In genomic region chr6:114342086-114342825, GRCh38 we compare ENCODE assay signal across 8 cellular contexts. TPM values are rescaled to one million over a fixed set of nuclear protein-coding genes. Genes with fewer than 3 reads are reported as not detected.
DNase-seq lines count a peak whose midpoint lies in the region; ATAC-seq lines count a peak whose summit lies in the region.

No MANE protein-coding gene starts in this region.

- no peaks in the 10 kb centered on the region for H3K9me3 ChIP-seq in iPS-18a (ENCODE audit: control insufficient read depth, low read depth, low read length)
- no peaks in the 10 kb centered on the region for H3K9me3 ChIP-seq in skeletal muscle tissue (ENCODE audit: control insufficient read depth in 3 of 3, low read length in 3 of 3)

- H3K36me3 ChIP-seq in iPS-18a (ENCODE audit: control insufficient read depth, low read depth, low read length) (no peaks in the 10 kb centered on the region), skeletal muscle tissue (ENCODE audit: control insufficient read depth in 3 of 3, insufficient read depth in 3 of 3, low read length in 3 of 3) (no peaks in the 10 kb centered on the region)

- no peak overlapping the region for H3K27ac Mint-ChIP-seq in activated T-helper 17 cell treated with anti-CD3 and anti-CD28 coated beads, Interleukin-2, amount 50 U/mL, for 72 hours

- peak; percentile 5 for DNase-seq in stimulated activated CD4-positive, alpha-beta T cell treated with anti-CD3 and anti-CD28 coated beads, Interleukin-15, amount 100 ng/mL, for 24 hours
- no peak for DNase-seq in stimulated activated CD4-positive, alpha-beta T cell treated with anti-CD3 and anti-CD28 coated beads, Interleukin-2, amount 100 ng/mL, for 24 hours
- DNase-seq in NAMALWA (ENCODE audit: low spot score), result no peak
- no peak for DNase-seq in CD1c-positive myeloid dendritic cell (ENCODE audit: extremely low spot score)

- H3K36me3 Mint-ChIP-seq in activated T-helper 17 cell treated with anti-CD3 and anti-CD28 coated beads, Interleukin-2, amount 50 U/mL, for 72 hours (ENCODE audit: low read depth), result no peaks in the 10 kb centered on the region

- peak overlapping the region; percentile 19 for H3K4me3 Mint-ChIP-seq in activated T-helper 17 cell treated with anti-CD3 and anti-CD28 coated beads, Interleukin-2, amount 50 U/mL, for 72 hours

- peaks cover 42% of the 10 kb centered on the region for H3K4me1 ChIP-seq in iPS-18a (ENCODE audit: control insufficient read depth, low read depth, low read length)
- H3K4me1 ChIP-seq in skeletal muscle tissue (ENCODE audit: control insufficient read depth in 3 of 3, insufficient read depth in 3 of 3, low read length in 3 of 3), result peaks cover 4 to 13% (median 13%) of the 10 kb centered on the region in 3 donors

- H3K27me3 ChIP-seq in iPS-18a (ENCODE audit: control insufficient read depth, insufficient read depth, low read length), result peaks cover 3% of the 10 kb centered on the region
- peaks cover 4 to 10% (median 9%) of the 10 kb centered on the region in 3 donors for H3K27me3 ChIP-seq in skeletal muscle tissue (ENCODE audit: control insufficient read depth in 3 of 3, insufficient read depth in 3 of 3, low read length in 3 of 3)

- H3K4me1 Mint-ChIP-seq in activated T-helper 17 cell treated with anti-CD3 and anti-CD28 coated beads, Interleukin-2, amount 50 U/mL, for 72 hours, result no peaks in the 10 kb centered on the region

- H3K4me3 ChIP-seq in iPS-18a (ENCODE audit: low read length) (peak overlapping the region; percentile 97), skeletal muscle tissue (ENCODE audit: low read length in 3 of 3) (peak overlapping the region; percentile 60 to 75 (median 70))

- H3K27ac ChIP-seq in iPS-18a (ENCODE audit: low read length) (no peak overlapping the region), skeletal muscle tissue (ENCODE audit: low read depth, low read length) (no peak overlapping the region)

- no peaks in the 10 kb centered on the region for H3K9me3 Mint-ChIP-seq in activated T-helper 17 cell treated with anti-CD3 and anti-CD28 coated beads, Interleukin-2, amount 50 U/mL, for 72 hours

- peaks cover 40% of the 10 kb centered on the region for H3K27me3 Mint-ChIP-seq in activated T-helper 17 cell treated with anti-CD3 and anti-CD28 coated beads, Interleukin-2, amount 50 U/mL, for 72 hours

- H3K9ac ChIP-seq in iPS-18a (ENCODE audit: low read length), result peak overlapping the region; percentile 13
- H3K9ac ChIP-seq in skeletal muscle tissue (ENCODE audit: low read depth in 1 of 3, low read length in 3 of 3), result peak overlapping the region in 1 of 3 donors; percentile 33

- ATAC-seq in activated T-helper 17 cell treated with anti-CD3 and anti-CD28 coated beads, Interleukin-2, amount 50 U/mL, for 72 hours (replicated peaks), result no peak
- no peak for ATAC-seq in GM21825 (IDR thresholded peaks at IDR 0.05; ENCODE audit: unreplicated experiment)

RNA-seq across cellular contexts. Expression of gene HS3ST5, which starts 0.6 kb away (rescaled TPM):
- total RNA-seq in activated T-helper 17 cell treated with anti-CD3 and anti-CD28 coated beads, Interleukin-2, amount 50 U/mL, for 72 hours, result not detected
- total RNA-seq in skeletal muscle tissue, result under 0.01 TPM
